Comparison of ENCODE assay signal across 1 cellular context in genomic region chr2:133452146-133452545, GRCh38.
TF ChIP-seq lines count a peak whose summit lies in the region.

No MANE protein-coding gene starts in this region.

TF ChIP-seq in GM23338, 12 proteins besides CTCF, POLR2A, EP300 and RAD21 (continued from another document):
- TF ChIP-seq ZNF462 (CRISPR knock-in tag; IDR thresholded peaks at IDR 0.05) (no peak), ZNF114 (CRISPR knock-in tag; IDR thresholded peaks at IDR 0.05) (no peak), JUNB (IDR thresholded peaks at IDR 0.05; ENCODE audit: unreplicated experiment) (no peak), STAT1 (IDR thresholded peaks at IDR 0.05; ENCODE audit: unreplicated experiment) (no peak), REST (IDR thresholded peaks at IDR 0.05; ENCODE audit: unreplicated experiment) (no peak)
